ENCODE assay signal across 1 cellular context in genomic region chr16:68800257-68800875, GRCh38.
TF ChIP-seq lines count a peak whose summit lies in the region.

No MANE protein-coding gene starts in this region.

TF ChIP-seq in HepG2, 621 proteins besides CTCF, POLR2A, EP300 and RAD21 (continued from another document):
- TF ChIP-seq, protein P1, sequence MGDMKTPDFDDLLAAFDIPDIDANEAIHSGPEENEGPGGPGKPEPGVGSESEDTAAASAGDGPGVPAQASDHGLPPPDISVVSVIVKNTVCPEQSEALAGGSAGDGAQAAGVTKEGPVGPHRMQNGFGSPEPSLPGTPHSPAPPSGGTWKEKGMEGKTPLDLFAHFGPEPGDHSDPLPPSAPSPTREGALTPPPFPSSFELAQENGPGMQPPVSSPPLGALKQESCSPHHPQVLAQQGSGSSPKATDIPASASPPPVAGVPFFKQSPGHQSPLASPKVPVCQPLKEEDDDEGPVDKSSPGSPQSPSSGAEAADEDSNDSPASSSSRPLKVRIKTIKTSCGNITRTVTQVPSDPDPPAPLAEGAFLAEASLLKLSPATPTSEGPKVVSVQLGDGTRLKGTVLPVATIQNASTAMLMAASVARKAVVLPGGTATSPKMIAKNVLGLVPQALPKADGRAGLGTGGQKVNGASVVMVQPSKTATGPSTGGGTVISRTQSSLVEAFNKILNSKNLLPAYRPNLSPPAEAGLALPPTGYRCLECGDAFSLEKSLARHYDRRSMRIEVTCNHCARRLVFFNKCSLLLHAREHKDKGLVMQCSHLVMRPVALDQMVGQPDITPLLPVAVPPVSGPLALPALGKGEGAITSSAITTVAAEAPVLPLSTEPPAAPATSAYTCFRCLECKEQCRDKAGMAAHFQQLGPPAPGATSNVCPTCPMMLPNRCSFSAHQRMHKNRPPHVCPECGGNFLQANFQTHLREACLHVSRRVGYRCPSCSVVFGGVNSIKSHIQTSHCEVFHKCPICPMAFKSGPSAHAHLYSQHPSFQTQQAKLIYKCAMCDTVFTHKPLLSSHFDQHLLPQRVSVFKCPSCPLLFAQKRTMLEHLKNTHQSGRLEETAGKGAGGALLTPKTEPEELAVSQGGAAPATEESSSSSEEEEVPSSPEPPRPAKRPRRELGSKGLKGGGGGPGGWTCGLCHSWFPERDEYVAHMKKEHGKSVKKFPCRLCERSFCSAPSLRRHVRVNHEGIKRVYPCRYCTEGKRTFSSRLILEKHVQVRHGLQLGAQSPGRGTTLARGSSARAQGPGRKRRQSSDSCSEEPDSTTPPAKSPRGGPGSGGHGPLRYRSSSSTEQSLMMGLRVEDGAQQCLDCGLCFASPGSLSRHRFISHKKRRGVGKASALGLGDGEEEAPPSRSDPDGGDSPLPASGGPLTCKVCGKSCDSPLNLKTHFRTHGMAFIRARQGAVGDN (CRISPR knock-in tag; IDR thresholded peaks at IDR 0.05), result no peak
- TF ChIP-seq ZMYM4 (CRISPR knock-in tag; IDR thresholded peaks at IDR 0.05), result 0 out of 2 replicates have a peak, but pooled peaks have one; percentile 21
- no peak for TF ChIP-seq MED8 (CRISPR knock-in tag; IDR thresholded peaks at IDR 0.05; ENCODE audit: insufficient replicate concordance)
- TF ChIP-seq PRMT3 (CRISPR knock-in tag; IDR thresholded peaks at IDR 0.05; ENCODE audit: borderline replicate concordance, low read depth), result no peak
- no peak for TF ChIP-seq ZBTB7A (CRISPR knock-in tag; IDR thresholded peaks at IDR 0.05)
- no peak for TF ChIP-seq ZFP36 (IDR thresholded peaks at IDR 0.05; ENCODE audit: borderline replicate concordance, low read depth, low read length, partially characterized antibody)
- no peak for TF ChIP-seq CENPX (CRISPR knock-in tag; IDR thresholded peaks at IDR 0.05)
- TF ChIP-seq ZNF124 (CRISPR knock-in tag; IDR thresholded peaks at IDR 0.05), result no peak
- TF ChIP-seq RFX1 (IDR thresholded peaks at IDR 0.05), result no peak
- TF ChIP-seq ELK4 (CRISPR knock-in tag; IDR thresholded peaks at IDR 0.05; ENCODE audit: borderline replicate concordance), result no peak
- no peak for TF ChIP-seq ZNF350 (CRISPR knock-in tag; IDR thresholded peaks at IDR 0.05; ENCODE audit: borderline replicate concordance, low read depth)
- TF ChIP-seq ZNF282 (IDR thresholded peaks at IDR 0.05; ENCODE audit: partially characterized antibody), result no peak
- TF ChIP-seq NFYC (CRISPR knock-in tag; IDR thresholded peaks at IDR 0.05), result no peak
- peak; percentile 41; the same call in 1 of the 2 replicates for TF ChIP-seq ZKSCAN8 (CRISPR knock-in tag; IDR thresholded peaks at IDR 0.05; ENCODE audit: borderline replicate concordance)
- peak; percentile 20; the same call in 1 of the 2 replicates for TF ChIP-seq ZBED4 (CRISPR knock-in tag; IDR thresholded peaks at IDR 0.05; ENCODE audit: borderline replicate concordance)
- no peak for TF ChIP-seq ZNF382 (CRISPR knock-in tag; IDR thresholded peaks at IDR 0.05; ENCODE audit: borderline replicate concordance)
- no peak for TF ChIP-seq ZNF562 (CRISPR knock-in tag; IDR thresholded peaks at IDR 0.05; ENCODE audit: borderline replicate concordance)
- TF ChIP-seq, protein P2, sequence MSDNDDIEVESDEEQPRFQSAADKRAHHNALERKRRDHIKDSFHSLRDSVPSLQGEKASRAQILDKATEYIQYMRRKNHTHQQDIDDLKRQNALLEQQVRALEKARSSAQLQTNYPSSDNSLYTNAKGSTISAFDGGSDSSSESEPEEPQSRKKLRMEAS (IDR thresholded peaks at IDR 0.05), result peak; percentile 45; the same call in 1 of the 2 replicates
- TF ChIP-seq, protein P3, sequence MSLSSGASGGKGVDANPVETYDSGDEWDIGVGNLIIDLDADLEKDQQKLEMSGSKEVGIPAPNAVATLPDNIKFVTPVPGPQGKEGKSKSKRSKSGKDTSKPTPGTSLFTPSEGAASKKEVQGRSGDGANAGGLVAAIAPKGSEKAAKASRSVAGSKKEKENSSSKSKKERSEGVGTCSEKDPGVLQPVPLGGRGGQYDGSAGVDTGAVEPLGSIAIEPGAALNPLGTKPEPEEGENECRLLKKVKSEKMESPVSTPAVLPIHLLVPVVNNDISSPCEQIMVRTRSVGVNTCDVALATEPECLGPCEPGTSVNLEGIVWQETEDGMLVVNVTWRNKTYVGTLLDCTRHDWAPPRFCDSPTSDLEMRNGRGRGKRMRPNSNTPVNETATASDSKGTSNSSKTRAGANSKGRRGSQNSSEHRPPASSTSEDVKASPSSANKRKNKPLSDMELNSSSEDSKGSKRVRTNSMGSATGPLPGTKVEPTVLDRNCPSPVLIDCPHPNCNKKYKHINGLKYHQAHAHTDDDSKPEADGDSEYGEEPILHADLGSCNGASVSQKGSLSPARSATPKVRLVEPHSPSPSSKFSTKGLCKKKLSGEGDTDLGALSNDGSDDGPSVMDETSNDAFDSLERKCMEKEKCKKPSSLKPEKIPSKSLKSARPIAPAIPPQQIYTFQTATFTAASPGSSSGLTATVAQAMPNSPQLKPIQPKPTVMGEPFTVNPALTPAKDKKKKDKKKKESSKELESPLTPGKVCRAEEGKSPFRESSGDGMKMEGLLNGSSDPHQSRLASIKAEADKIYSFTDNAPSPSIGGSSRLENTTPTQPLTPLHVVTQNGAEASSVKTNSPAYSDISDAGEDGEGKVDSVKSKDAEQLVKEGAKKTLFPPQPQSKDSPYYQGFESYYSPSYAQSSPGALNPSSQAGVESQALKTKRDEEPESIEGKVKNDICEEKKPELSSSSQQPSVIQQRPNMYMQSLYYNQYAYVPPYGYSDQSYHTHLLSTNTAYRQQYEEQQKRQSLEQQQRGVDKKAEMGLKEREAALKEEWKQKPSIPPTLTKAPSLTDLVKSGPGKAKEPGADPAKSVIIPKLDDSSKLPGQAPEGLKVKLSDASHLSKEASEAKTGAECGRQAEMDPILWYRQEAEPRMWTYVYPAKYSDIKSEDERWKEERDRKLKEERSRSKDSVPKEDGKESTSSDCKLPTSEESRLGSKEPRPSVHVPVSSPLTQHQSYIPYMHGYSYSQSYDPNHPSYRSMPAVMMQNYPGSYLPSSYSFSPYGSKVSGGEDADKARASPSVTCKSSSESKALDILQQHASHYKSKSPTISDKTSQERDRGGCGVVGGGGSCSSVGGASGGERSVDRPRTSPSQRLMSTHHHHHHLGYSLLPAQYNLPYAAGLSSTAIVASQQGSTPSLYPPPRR (CRISPR knock-in tag; IDR thresholded peaks at IDR 0.05; ENCODE audit: borderline replicate concordance), result no peak
- TF ChIP-seq ZNF18 (CRISPR knock-in tag; IDR thresholded peaks at IDR 0.05; ENCODE audit: insufficient replicate concordance), result no peak
- TF ChIP-seq NFATC3 (CRISPR knock-in tag; IDR thresholded peaks at IDR 0.05), result no peak
- peak in 1 of 2 experiments; percentile 43; a peak in 1 of 4 replicates for TF ChIP-seq KLF16 (CRISPR knock-in tag; IDR thresholded peaks at IDR 0.05)
- no peak for TF ChIP-seq ELF4 (CRISPR knock-in tag; IDR thresholded peaks at IDR 0.05; ENCODE audit: borderline replicate concordance)
- TF ChIP-seq ZXDC (CRISPR knock-in tag; IDR thresholded peaks at IDR 0.05), result no peak
- no peak for TF ChIP-seq ZC3H4 (CRISPR knock-in tag; IDR thresholded peaks at IDR 0.05; ENCODE audit: borderline replicate concordance)
- no peak for TF ChIP-seq SIN3A (IDR thresholded peaks at IDR 0.05; ENCODE audit: borderline replicate concordance, low read depth, low read length)
- TF ChIP-seq ZNF512B (CRISPR knock-in tag; IDR thresholded peaks at IDR 0.05; ENCODE audit: borderline replicate concordance), result no peak
- no peak for TF ChIP-seq LCORL (IDR thresholded peaks at IDR 0.05)
- TF ChIP-seq LCORL (CRISPR knock-in tag; IDR thresholded peaks at IDR 0.05), result peak; percentile 47
- no peak for TF ChIP-seq GPN1 (CRISPR knock-in tag; IDR thresholded peaks at IDR 0.05; ENCODE audit: borderline replicate concordance)
- peak; percentile 17; the same call in 1 of the 2 replicates for TF ChIP-seq BCL6 (CRISPR knock-in tag; IDR thresholded peaks at IDR 0.05)
- no peak for TF ChIP-seq KDM6A (CRISPR knock-in tag; IDR thresholded peaks at IDR 0.05; ENCODE audit: low read depth)
